In the genomic region with DNA sequence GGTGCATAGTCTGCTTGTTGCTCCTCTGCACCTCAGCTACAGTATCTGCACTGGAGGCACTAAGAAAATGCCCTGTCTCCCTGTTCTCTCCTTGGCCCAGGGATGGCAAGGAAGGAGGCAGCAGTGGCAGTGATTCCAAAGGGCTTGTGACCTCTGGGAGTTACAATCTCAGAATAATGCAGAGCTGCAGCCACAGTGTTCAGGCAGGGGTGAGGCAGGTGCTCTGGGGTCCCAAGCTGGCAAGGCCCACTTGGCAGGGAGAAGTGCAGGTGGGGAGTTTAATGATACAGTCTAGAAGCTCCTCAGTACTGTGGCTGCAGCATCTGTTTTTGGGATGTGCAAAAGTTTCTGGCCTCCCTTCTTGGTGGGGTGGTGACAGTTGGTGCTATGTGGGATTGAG, we compare ENCODE assay signal across 32 cellular contexts.
"Had no signal": no experiment of that assay in that cellular context is flagged by ENCODE, and none has a peak within 500 bp of the region (broad histone marks: within the 10 kb centered on the region; RNA-seq: fewer than 3 reads in every experiment).

No MANE protein-coding gene starts in this region.

- H3K36me3 ChIP-seq: MG63 had no signal

- H3K9ac ChIP-seq: KMS-11 had no signal

- H3K27ac ChIP-seq: KMS-11 had no signal

- DNase-seq: Karpas-422, Kasumi-1, MG63, MM.1S, MV-4-11, NCI-H1048, NCI-H1092, NCI-H1092 treated with DMSO at 0.1 percent for 48 hours, NCI-H1105, NCI-H1105 treated with DMSO at 0.1 percent for 48 hours, NCI-H1417 treated with DMSO at 0.1 percent for 48 hours, NCI-H1436, NCI-H1436 treated with DMSO at 0.1 percent for 48 hours, NCI-H146, NCI-H1694, NCI-H1694 treated with DMSO at 0.1 percent for 48 hours, NCI-H187, NCI-H187 treated with DMSO at 0.1 percent for 48 hours, NCI-H1930, NCI-H2029, NCI-H2029 treated with DMSO at 0.1 percent for 48 hours, NCI-H2081, NCI-H2081 treated with DMSO at 0.1 percent for 48 hours, NCI-H2107, NCI-H2171, NCI-H2171 treated with DMSO at 0.1 percent for 48 hours, NCI-H2227 treated with DMSO at 0.1 percent for 48 hours, NCI-H226, NCI-H446, NCI-H446 treated with DMSO at 0.1 percent for 48 hours, NCI-H510A had no signal

- H3K4me2 ChIP-seq: KMS-11 had no signal

- H3K27me3 ChIP-seq: MG63 had no signal

- H3K4me3 ChIP-seq: MG63 had no signal

- H3K9me3 ChIP-seq: MG63 had no signal
